Comparison of ENCODE assay signal across 18 cellular contexts in the genomic region with DNA sequence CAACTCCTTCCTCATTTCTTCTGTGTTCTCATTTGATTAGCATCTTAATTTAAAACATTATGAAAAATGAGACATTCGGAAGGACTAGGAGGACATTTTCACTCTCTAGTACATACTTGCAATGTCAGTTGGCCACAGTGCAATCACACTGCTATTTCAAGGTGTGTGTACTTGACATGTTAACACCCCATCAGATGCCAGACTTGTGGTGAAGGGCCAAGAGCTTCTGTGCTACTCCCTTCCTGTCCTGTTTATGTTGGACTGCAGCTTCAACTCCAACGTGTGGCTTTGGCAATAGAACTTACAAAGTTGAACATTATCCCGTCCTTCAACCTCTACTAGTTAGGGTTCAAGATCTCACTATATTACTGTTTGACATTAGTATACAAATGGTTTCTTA.
DNase-seq lines count a peak whose midpoint lies in the region; ATAC-seq and TF ChIP-seq lines count a peak whose summit lies in the region.
"Had no signal": no experiment of that assay in that cellular context is flagged by ENCODE, and none has a peak within 500 bp of the region (broad histone marks: within the 10 kb centered on the region; RNA-seq: fewer than 3 reads in every experiment).

No MANE protein-coding gene starts in this region.

- H3K27me3 ChIP-seq in transverse colon, result no peaks in the 10 kb centered on the region
- H3K27me3 ChIP-seq: BLaER1 had no signal

- peak overlapping the region in 3 of 4 donors; percentile 49 to 63 (median 62) for H3K27ac ChIP-seq in transverse colon
- H3K27ac ChIP-seq: BLaER1 had no signal

- H3K4me3 ChIP-seq in fibroblast of mammary gland (ENCODE audit: control insufficient read depth, low read depth, low read length) (no peak overlapping the region), transverse colon (no peak overlapping the region)
- H3K4me3 ChIP-seq: BLaER1, K562 had no signal

- no peak for TF ChIP-seq CTCF in fibroblast of mammary gland (conservative IDR thresholded peaks at IDR 0.05; ENCODE audit: control insufficient read depth, insufficient read depth, low read depth, low read length)
- no peak for TF ChIP-seq CTCF in transverse colon (IDR thresholded peaks at IDR 0.05)

- no peak for ATAC-seq in HG03045 (IDR thresholded peaks at IDR 0.05; ENCODE audit: unreplicated experiment)
- ATAC-seq: K562 had no signal

- H3K4me1 ChIP-seq in transverse colon, result peaks cover 0 to 15% (median 6%) of the 10 kb centered on the region in 4 donors
- H3K4me1 ChIP-seq: BLaER1 had no signal

- no peak overlapping the region for H3K4me3 Mint-ChIP-seq in activated T-cell treated with anti-CD3 and anti-CD28 coated beads, Interleukin-2, amount 50 U/mL, for 24 hours
- H3K4me3 Mint-ChIP-seq: activated CD4-positive, alpha-beta T cell treated with anti-CD3 and anti-CD28 coated beads, Interleukin-2, amount 10 ng/mL, durations not matched to agents 7 days and 5 days; T-helper 1 cell treated with Interleukin-12 subunit alpha and Interleukin-12 subunit beta and Interleukin-4 antibody, amounts not matched to agents 30 μg/mL and 1 μg/mL, for 36 hours had no signal

- TF ChIP-seq POLR2A in transverse colon (IDR thresholded peaks at IDR 0.05), result no peak

- H3K27me3 Mint-ChIP-seq in activated T-cell treated with anti-CD3 and anti-CD28 coated beads, Interleukin-2, amount 50 U/mL, for 24 hours, result peaks cover 8% of the 10 kb centered on the region

- no peaks in the 10 kb centered on the region for H3K9me3 Mint-ChIP-seq in activated T-cell treated with anti-CD3 and anti-CD28 coated beads, Interleukin-2, amount 50 U/mL, for 24 hours

- no peak overlapping the region for H3K27ac Mint-ChIP-seq in activated T-cell treated with anti-CD3 and anti-CD28 coated beads, Interleukin-2, amount 50 U/mL, for 24 hours
- H3K27ac Mint-ChIP-seq: activated CD4-positive, alpha-beta T cell treated with anti-CD3 and anti-CD28 coated beads, Interleukin-2, amount 10 ng/mL, durations not matched to agents 7 days and 5 days; T-helper 1 cell treated with Interleukin-12 subunit alpha and Interleukin-12 subunit beta and Interleukin-4 antibody, amounts not matched to agents 30 μg/mL and 1 μg/mL, for 36 hours had no signal

- in situ Hi-C loops in transverse colon (cut with MboI; ENCODE audit: low pct_ligation_motif_present in 1 of 4, low pct_unique_long_range_greater_than_20kb in 1 of 4, low sequenced_read_pairs in 3 of 4), result loop anchor here in 2 of 4 donors (10.0 to 25.0 kb wide), 2 partner anchors 194 to 197 kb away; no protein-coding TSS in a partner anchor

- TF ChIP-seq EP300 in transverse colon (IDR thresholded peaks at IDR 0.05; ENCODE audit: low read depth), result no peak

- WGBS in transverse colon (ENCODE audit: low coverage in 1 of 2), 2 donors, result 54 to 61% methylated on average over 2 to 3 of the region's 3 CpGs

- intact Hi-C loops in transverse colon (cut with DNase I; ENCODE audit: low total_unique reads), result loop anchor here (10.0 kb wide), 1 partner anchor 117 kb away; no protein-coding TSS in a partner anchor

- DNase-seq in amniotic epithelial cell (ENCODE audit: low read depth) (peak; percentile 30), fibroblast of mammary gland (ENCODE audit: low read depth) (peak; percentile 65), lung microvascular endothelial cell (ENCODE audit: low read depth in 2 of 2) (peak; percentile 37 to 76), transverse colon (no peak), NCI-H2029 treated with DMSO at 0.1 percent for 48 hours (lab: John Stamatoyannopoulos, UW) (no peak)
- no peak for DNase-seq in activated T-cell treated with anti-CD3 and anti-CD28 coated beads, Interleukin-2, amount 50 U/mL, for 24 hours
- DNase-seq in stimulated activated CD4-positive, alpha-beta T cell treated with anti-CD3 and anti-CD28 coated beads, Interleukin-12 subunit alpha, Interleukin-12 subunit beta, amount 100 ng/mL, for 4 hours, result no peak
- DNase-seq: activated CD4-positive, alpha-beta T cell treated with anti-CD3 and anti-CD28 coated beads, Interleukin-2, amount 10 ng/mL, durations not matched to agents 7 days and 5 days; amniotic stem cell; effector memory CD4-positive, alpha-beta T cell; hippocampal formation; NCI-H146; NCI-H774; stimulated activated CD4-positive, alpha-beta T cell treated with anti-CD3 and anti-CD28 coated beads, Interleukin-2, amount 100 ng/mL, for 24 hours had no signal

- no peaks in the 10 kb centered on the region for H3K36me3 ChIP-seq in transverse colon
- H3K36me3 ChIP-seq: BLaER1 had no signal

- no peaks in the 10 kb centered on the region for H3K36me3 Mint-ChIP-seq in activated T-cell treated with anti-CD3 and anti-CD28 coated beads, Interleukin-2, amount 50 U/mL, for 24 hours (ENCODE audit: low read depth)

- H3K4me1 Mint-ChIP-seq in activated T-cell treated with anti-CD3 and anti-CD28 coated beads, Interleukin-2, amount 50 U/mL, for 24 hours (ENCODE audit: low read depth), result peaks cover 6% of the 10 kb centered on the region

- H3K9me3 ChIP-seq in transverse colon, result no peaks in the 10 kb centered on the region
- H3K9me3 ChIP-seq: BLaER1 had no signal

Comparison
In these comparisons a context has a peak if more than half of its experiments do, and no peak if none do; other contexts are left out.
1. DNase-seq: peak in amniotic epithelial cell (single experiment), fibroblast of mammary gland (single experiment) and lung microvascular endothelial cell (2 of 2); none in transverse colon (single experiment), activated T-cell treated with anti-CD3 and anti-CD28 coated beads, Interleukin-2, amount 50 U/mL, for 24 hours (single experiment), NCI-H2029 treated with DMSO at 0.1 percent for 48 hours (single experiment) and stimulated activated CD4-positive, alpha-beta T cell treated with anti-CD3 and anti-CD28 coated beads, Interleukin-12 subunit alpha, Interleukin-12 subunit beta, amount 100 ng/mL, for 4 hours (single experiment).